ENCODE assay signal across 27 cellular contexts in genomic region chr11:120465921-120466534, GRCh38. TPM values are rescaled to one million over a fixed set of nuclear protein-coding genes. Genes with fewer than 3 reads are reported as not detected.
"Had no signal": no experiment of that assay in that cellular context is flagged by ENCODE, and none has a peak within 500 bp of the region (broad histone marks: within the 10 kb centered on the region; RNA-seq: fewer than 3 reads in every experiment).

No MANE protein-coding gene starts in this region.

- H3K9me3 ChIP-seq: ascending aorta, body of pancreas, Peyer's patch, SJCRH30, SK-N-SH had no signal

- DNase-seq: activated CD4-positive, alpha-beta T cell treated with anti-CD3 and anti-CD28 coated beads for 36 hours; activated CD4-positive, alpha-beta T cell treated with anti-CD3 and anti-CD28 coated beads, Interleukin-2, amount 50 U/mL, for 1 hour; activated CD8-positive, alpha-beta memory T cell treated with anti-CD3 and anti-CD28 coated beads, Interleukin-2, amount 50 U/mL, for 4 hours; activated CD8-positive, alpha-beta T cell treated with anti-CD3 and anti-CD28 coated beads for 36 hours; activated T-cell treated with anti-CD3 and anti-CD28 coated beads, Interleukin-2, amount 50 U/mL, for 72 hours; amniotic stem cell; body of pancreas; central memory CD4-positive, alpha-beta T cell; Karpas-422; NCI-H1048; NCI-H1417 treated with DMSO at 0.1 percent for 48 hours; NCI-H1694 treated with DMSO at 0.1 percent for 48 hours; NCI-H2029 treated with DMSO at 0.1 percent for 48 hours; NCI-H345; NCI-H510A; NCI-H526 treated with DMSO at 0.1 percent for 48 hours; Peyer's patch; Right ventricle myocardium superior; SJCRH30; SK-N-SH; T-helper 1 cell had no signal

- H3K9me3 Mint-ChIP-seq: activated CD8-positive, alpha-beta T cell treated with anti-CD3 and anti-CD28 coated beads for 36 hours; activated naive CD4-positive, alpha-beta T cell treated with anti-CD3 and anti-CD28 coated beads, Interleukin-2, amount 50 U/mL, for 24 hours; activated T-cell treated with anti-CD3 and anti-CD28 coated beads, Interleukin-2, amount 50 U/mL, for 72 hours had no signal

- ATAC-seq: activated CD4-positive, alpha-beta T cell treated with anti-CD3 and anti-CD28 coated beads for 36 hours; activated CD8-positive, alpha-beta T cell treated with anti-CD3 and anti-CD28 coated beads for 36 hours; activated T-cell treated with anti-CD3 and anti-CD28 coated beads, Interleukin-2, amount 50 U/mL, for 72 hours; body of pancreas had no signal

- H3K27ac ChIP-seq: ascending aorta, body of pancreas, Peyer's patch, RWPE1, SJCRH30, VCaP had no signal

- H3K9ac ChIP-seq: SK-N-SH had no signal

- H3K4me3 ChIP-seq: ascending aorta, body of pancreas, Peyer's patch, SJCRH30 had no signal

- H3K4me1 ChIP-seq: ascending aorta, body of pancreas, Peyer's patch, SJCRH30 had no signal

- H3K4me2 ChIP-seq: SK-N-SH had no signal

- H3K27me3 Mint-ChIP-seq: activated CD4-positive, alpha-beta T cell treated with anti-CD3 and anti-CD28 coated beads for 36 hours; activated CD8-positive, alpha-beta T cell treated with anti-CD3 and anti-CD28 coated beads for 36 hours; activated naive CD4-positive, alpha-beta T cell treated with anti-CD3 and anti-CD28 coated beads, Interleukin-2, amount 50 U/mL, for 24 hours had no signal

- H3K4me1 Mint-ChIP-seq: activated CD4-positive, alpha-beta T cell treated with anti-CD3 and anti-CD28 coated beads for 36 hours; activated naive CD4-positive, alpha-beta T cell treated with anti-CD3 and anti-CD28 coated beads, Interleukin-2, amount 50 U/mL, for 24 hours had no signal

- H3K27me3 ChIP-seq: ascending aorta, body of pancreas, Peyer's patch, SJCRH30 had no signal

- FAIRE-seq: bronchial epithelial cell had no signal

- H3K27ac Mint-ChIP-seq: activated CD4-positive, alpha-beta T cell treated with anti-CD3 and anti-CD28 coated beads for 36 hours; activated CD8-positive, alpha-beta T cell treated with anti-CD3 and anti-CD28 coated beads for 36 hours; activated naive CD4-positive, alpha-beta T cell treated with anti-CD3 and anti-CD28 coated beads, Interleukin-2, amount 50 U/mL, for 24 hours; activated T-cell treated with anti-CD3 and anti-CD28 coated beads, Interleukin-2, amount 50 U/mL, for 72 hours had no signal

- H3K4me3 Mint-ChIP-seq: activated CD4-positive, alpha-beta T cell treated with anti-CD3 and anti-CD28 coated beads for 36 hours; activated CD8-positive, alpha-beta T cell treated with anti-CD3 and anti-CD28 coated beads for 36 hours; activated naive CD4-positive, alpha-beta T cell treated with anti-CD3 and anti-CD28 coated beads, Interleukin-2, amount 50 U/mL, for 24 hours; activated T-cell treated with anti-CD3 and anti-CD28 coated beads, Interleukin-2, amount 50 U/mL, for 72 hours had no signal

RNA-seq across cellular contexts. Expression of gene GRIK4, which starts 45.5 kb away (rescaled TPM):
- total RNA-seq: activated CD4-positive, alpha-beta T cell treated with anti-CD3 and anti-CD28 coated beads for 36 hours; activated CD8-positive, alpha-beta T cell treated with anti-CD3 and anti-CD28 coated beads for 36 hours; ascending aorta; body of pancreas; bronchial epithelial cell; SJCRH30; T-helper 2 cell treated with Interferon-gamma antibody and Interleukin-4, amounts not matched to agents 100 ng/mL and 5 ng/mL, for 36 hours had no signal
